ENCODE assay signal across 12 cellular contexts in genomic region chr20:56454754-56455153, GRCh38. TPM values are rescaled to one million over a fixed set of nuclear protein-coding genes. Genes with fewer than 3 reads are reported as not detected.
DNase-seq lines count a peak whose midpoint lies in the region; ATAC-seq and TF ChIP-seq lines count a peak whose summit lies in the region.
"Had no signal": no experiment of that assay in that cellular context is flagged by ENCODE, and none has a peak within 500 bp of the region (broad histone marks: within the 10 kb centered on the region; RNA-seq: fewer than 3 reads in every experiment).

No MANE protein-coding gene starts in this region.

- TF ChIP-seq POLR2A in sigmoid colon (IDR thresholded peaks at IDR 0.05) = no peak

- no peak for TF ChIP-seq CTCF in sigmoid colon (IDR thresholded peaks at IDR 0.05)

- peak; percentile 70 for ATAC-seq in GM21528 (IDR thresholded peaks at IDR 0.05; ENCODE audit: low FRiP score, unreplicated experiment)
- peak; percentile 79 for ATAC-seq in HG03354 (IDR thresholded peaks at IDR 0.05; ENCODE audit: poor library complexity, severe bottlenecking, unreplicated experiment)
- no peak for ATAC-seq in naive thymus-derived CD8-positive, alpha-beta T cell

- H3K9me3 Mint-ChIP-seq in activated T-cell treated with anti-CD3 and anti-CD28 coated beads, Interleukin-2, amount 50 U/mL, for 24 hours = no peaks in the 10 kb centered on the region
- no peaks in the 10 kb centered on the region for H3K9me3 Mint-ChIP-seq in naive thymus-derived CD8-positive, alpha-beta T cell

- intact Hi-C loops in sigmoid colon (cut with DNase I) = no loop called here

- H3K27me3 Mint-ChIP-seq in activated T-cell treated with anti-CD3 and anti-CD28 coated beads, Interleukin-2, amount 50 U/mL, for 24 hours = no peaks in the 10 kb centered on the region
- no peaks in the 10 kb centered on the region for H3K27me3 Mint-ChIP-seq in naive thymus-derived CD8-positive, alpha-beta T cell

- TF ChIP-seq EP300 in sigmoid colon (IDR thresholded peaks at IDR 0.05) = no peak

- 80 to 85% methylated on average over 7 of the region's 7 CpGs for WGBS in sigmoid colon, 2 donors

- peaks cover 41% of the 10 kb centered on the region for H3K36me3 Mint-ChIP-seq in activated T-cell treated with anti-CD3 and anti-CD28 coated beads, Interleukin-2, amount 50 U/mL, for 24 hours (ENCODE audit: low read depth)
- H3K36me3 Mint-ChIP-seq in naive thymus-derived CD8-positive, alpha-beta T cell = peaks cover 6 to 87% (median 31%) of the 10 kb centered on the region in 3 donors

- no peak overlapping the region for H3K4me3 ChIP-seq in sigmoid colon
- H3K4me3 ChIP-seq: SK-N-MC, uterus had no signal

- no peaks in the 10 kb centered on the region for H3K27me3 ChIP-seq in sigmoid colon
- H3K27me3 ChIP-seq: uterus had no signal

- no peaks in the 10 kb centered on the region for H3K36me3 ChIP-seq in sigmoid colon
- H3K36me3 ChIP-seq: uterus had no signal

- peak overlapping the region; percentile 84 for H3K27ac Mint-ChIP-seq in activated T-cell treated with anti-CD3 and anti-CD28 coated beads, Interleukin-2, amount 50 U/mL, for 24 hours
- H3K27ac Mint-ChIP-seq in naive thymus-derived CD8-positive, alpha-beta T cell = peak overlapping the region in 6 of 10 donors; percentile 28 to 71 (median 52)

- no peaks in the 10 kb centered on the region for H3K4me1 ChIP-seq in sigmoid colon
- H3K4me1 ChIP-seq: uterus had no signal

- peaks cover 31% of the 10 kb centered on the region for H3K4me1 Mint-ChIP-seq in activated T-cell treated with anti-CD3 and anti-CD28 coated beads, Interleukin-2, amount 50 U/mL, for 24 hours (ENCODE audit: low read depth)
- H3K4me1 Mint-ChIP-seq in naive thymus-derived CD8-positive, alpha-beta T cell = peaks cover 0 to 16% (median 3%) of the 10 kb centered on the region in 4 donors

- no peak overlapping the region for H3K27ac ChIP-seq in sigmoid colon
- H3K27ac ChIP-seq: SK-N-MC, uterus had no signal

- POLR2A ChIA-PET in naive thymus-derived CD8-positive, alpha-beta T cell (lab: Charles Lee) = interaction anchor here (1.5 kb wide), 1 partner anchor 37 kb away, joined by 4 read pairs; no protein-coding TSS in a partner anchor

- no peak for DNase-seq in activated T-cell treated with anti-CD3 and anti-CD28 coated beads, Interleukin-2, amount 50 U/mL, for 24 hours
- no peak for DNase-seq in activated T-cell treated with anti-CD3 and anti-CD28 coated beads, Interleukin-2, amount 50 U/mL, for 1 hour
- DNase-seq in naive thymus-derived CD8-positive, alpha-beta T cell = no peak
- DNase-seq in SW480 (ENCODE audit: low spot score) (no peak), sigmoid colon (no peak), HuH-7.5 (ENCODE audit: low spot score) (no peak)
- DNase-seq: activated effector memory CD4-positive, alpha-beta T cell treated with anti-CD3 and anti-CD28 coated beads, Interleukin-2, amount 50 U/mL, for 16 hours; nucleus accumbens; uterus had no signal

- peak overlapping the region; percentile 32 for H3K4me3 Mint-ChIP-seq in activated T-cell treated with anti-CD3 and anti-CD28 coated beads, Interleukin-2, amount 50 U/mL, for 24 hours
- no peak overlapping the region for H3K4me3 Mint-ChIP-seq in naive thymus-derived CD8-positive, alpha-beta T cell

- H3K9me3 ChIP-seq in sigmoid colon = no peaks in the 10 kb centered on the region
- H3K9me3 ChIP-seq: uterus had no signal

RNA-seq across cellular contexts. Expression of gene RTF2, which starts 13.7 kb away (rescaled TPM):
- 10 to 100 TPM; 65.1 to 69.0 TPM for total RNA-seq in naive thymus-derived CD8-positive, alpha-beta T cell
- polyA plus RNA-seq in naive thymus-derived CD8-positive, alpha-beta T cell = 100 to 1,000 TPM; 121 to 147 (median 138) TPM
- 10 to 100 TPM; 47.6 to 62.4 (median 57.1) TPM for total RNA-seq in sigmoid colon
- 10 to 100 TPM; 71.5 to 84.6 (median 75.4) TPM for polyA plus RNA-seq in sigmoid colon

RNA-seq across cellular contexts. Expression of gene CASS4, which starts 42.7 kb away (rescaled TPM):
- 10 to 100 TPM; 11.6 to 12.9 TPM for total RNA-seq in naive thymus-derived CD8-positive, alpha-beta T cell
- 10 to 100 TPM in 1 of 3 donors, 1 to 10 TPM in 2; 5.5 to 11.2 (median 7.1) TPM for polyA plus RNA-seq in naive thymus-derived CD8-positive, alpha-beta T cell
- total RNA-seq in sigmoid colon = 1 to 10 TPM; 1.2 to 2.9 (median 1.7) TPM
- polyA plus RNA-seq in sigmoid colon = 1 to 10 TPM in 1 of 3 donors, under 1 TPM in 2; 0.46 to 2.7 (median 0.60) TPM

Comparison
In these comparisons a context has a peak if more than half of its experiments do, and no peak if none do; other contexts are left out.
1. ATAC-seq: peak in GM21528 (single experiment) and HG03354 (single experiment); none in naive thymus-derived CD8-positive, alpha-beta T cell (0 of 2).